Comparison of ENCODE assay signal across 8 cellular contexts in genomic region chr12:104063712-104064030, GRCh38. TPM values are rescaled to one million over a fixed set of nuclear protein-coding genes. Genes with fewer than 3 reads are reported as not detected.
DNase-seq lines count a peak whose midpoint lies in the region; ATAC-seq and TF ChIP-seq lines count a peak whose summit lies in the region.

No MANE protein-coding gene starts in this region.

- no peak overlapping the region for H3K27ac Mint-ChIP-seq in neural crest cell (ENCODE audit: unreplicated experiment)

- peak; percentile 25 for DNase-seq in A172 (ENCODE audit: low spot score)
- DNase-seq in RWPE2 (ENCODE audit: low spot score) = no peak
- no peak for DNase-seq in neural crest cell (ENCODE audit: low read depth, low spot score)
- DNase-seq in GM03348 (ENCODE audit: low spot score) = no peak
- DNase-seq in stimulated activated CD4-positive, alpha-beta T cell treated with anti-CD3 and anti-CD28 coated beads, Interleukin-1b, Interleukin-23, amount 100 ng/mL, for 48 hours = no peak

- no peaks in the 10 kb centered on the region for H3K36me3 Mint-ChIP-seq in neural crest cell (ENCODE audit: low read depth)

- WGBS in esophagus, 2 donors = 1% methylated on average over 7 of the region's 7 CpGs

- H3K27me3 Mint-ChIP-seq in neural crest cell (ENCODE audit: low read depth) = peaks cover 24% of the 10 kb centered on the region

- H3K36me3 ChIP-seq in RWPE2 (ENCODE audit: low read depth) (peaks cover 17% of the 10 kb centered on the region), esophagus (ENCODE audit: control insufficient read depth in 2 of 2, insufficient read depth in 2 of 2, low read length in 1 of 2) (peaks cover 0 to 2% of the 10 kb centered on the region in 2 donors)

- H3K27me3 ChIP-seq in RWPE2 (ENCODE audit: insufficient read depth, poor library complexity, severe bottlenecking) = no peaks in the 10 kb centered on the region
- H3K27me3 ChIP-seq in esophagus (ENCODE audit: control insufficient read depth in 1 of 2, insufficient read depth in 2 of 2, low read length in 2 of 2) = no peaks in the 10 kb centered on the region

- peaks cover 14% of the 10 kb centered on the region for H3K4me1 Mint-ChIP-seq in neural crest cell

- H3K4me3 ChIP-seq in RWPE2 (ENCODE audit: severe bottlenecking) = peak overlapping the region; percentile 88
- peak overlapping the region; percentile 92 to 98 for H3K4me3 ChIP-seq in esophagus (ENCODE audit: low read depth in 1 of 2, low read length in 2 of 2)

- H3K27ac ChIP-seq in RWPE2 (ENCODE audit: poor library complexity, severe bottlenecking) (peak overlapping the region; percentile 56), esophagus (ENCODE audit: low read depth in 2 of 2, low read length in 1 of 2) (peak overlapping the region; percentile 89 to 91)

- TF ChIP-seq CTCF in RWPE2 (IDR thresholded peaks at IDR 0.05; ENCODE audit: poor library complexity, severe bottlenecking) (no peak), neural crest cell (conservative IDR thresholded peaks at IDR 0.05) (no peak)

- no peaks in the 10 kb centered on the region for H3K9me3 Mint-ChIP-seq in neural crest cell

- H3K4me1 ChIP-seq in RWPE2 (ENCODE audit: insufficient read depth, poor library complexity, severe bottlenecking) (peaks cover 8% of the 10 kb centered on the region), esophagus (ENCODE audit: control insufficient read depth in 2 of 2, insufficient read depth in 2 of 2, low read length in 1 of 2) (peaks cover 0 to 2% of the 10 kb centered on the region in 2 donors)

- ATAC-seq in GM18511 (IDR thresholded peaks at IDR 0.05; ENCODE audit: unreplicated experiment) (peak; percentile 50), HG02981 (IDR thresholded peaks at IDR 0.05; ENCODE audit: unreplicated experiment) (peak; percentile 37), RWPE2 (ENCODE audit: low read depth) (peak; percentile 26)

- H3K9me3 ChIP-seq in RWPE2 (ENCODE audit: severe bottlenecking) (no peaks in the 10 kb centered on the region), esophagus (ENCODE audit: control insufficient read depth in 2 of 2, insufficient read depth in 1 of 2, low read depth in 1 of 2, low read length in 1 of 2) (no peaks in the 10 kb centered on the region)

- H3K4me3 Mint-ChIP-seq in neural crest cell = peak overlapping the region; percentile 94

RNA-seq across cellular contexts. Expression of gene HCFC2, which starts 0.7 kb away (rescaled TPM):
- total RNA-seq in A172 (2014; rRNA removed; shearing (Covaris generic)) = 10.1 and 13.8 TPM in 2 replicates
- polyA plus RNA-seq in esophagus = 1 to 10 TPM; 6.8 to 6.9 TPM
- total RNA-seq in neural crest cell = 7.1 and 8.3 TPM in 2 replicates

RNA-seq across cellular contexts. Expression of gene GLT8D2, which starts 13.7 kb away (rescaled TPM):
- total RNA-seq in A172 (2014; rRNA removed; shearing (Covaris generic)) = 2.7 and 3.3 TPM in 2 replicates
- polyA plus RNA-seq in esophagus = 1 to 10 TPM; 1.4 to 1.6 TPM
- total RNA-seq in neural crest cell = 1.5 and 1.9 TPM in 2 replicates
